Comparison of ENCODE assay signal across 9 cellular contexts in the genomic region with DNA sequence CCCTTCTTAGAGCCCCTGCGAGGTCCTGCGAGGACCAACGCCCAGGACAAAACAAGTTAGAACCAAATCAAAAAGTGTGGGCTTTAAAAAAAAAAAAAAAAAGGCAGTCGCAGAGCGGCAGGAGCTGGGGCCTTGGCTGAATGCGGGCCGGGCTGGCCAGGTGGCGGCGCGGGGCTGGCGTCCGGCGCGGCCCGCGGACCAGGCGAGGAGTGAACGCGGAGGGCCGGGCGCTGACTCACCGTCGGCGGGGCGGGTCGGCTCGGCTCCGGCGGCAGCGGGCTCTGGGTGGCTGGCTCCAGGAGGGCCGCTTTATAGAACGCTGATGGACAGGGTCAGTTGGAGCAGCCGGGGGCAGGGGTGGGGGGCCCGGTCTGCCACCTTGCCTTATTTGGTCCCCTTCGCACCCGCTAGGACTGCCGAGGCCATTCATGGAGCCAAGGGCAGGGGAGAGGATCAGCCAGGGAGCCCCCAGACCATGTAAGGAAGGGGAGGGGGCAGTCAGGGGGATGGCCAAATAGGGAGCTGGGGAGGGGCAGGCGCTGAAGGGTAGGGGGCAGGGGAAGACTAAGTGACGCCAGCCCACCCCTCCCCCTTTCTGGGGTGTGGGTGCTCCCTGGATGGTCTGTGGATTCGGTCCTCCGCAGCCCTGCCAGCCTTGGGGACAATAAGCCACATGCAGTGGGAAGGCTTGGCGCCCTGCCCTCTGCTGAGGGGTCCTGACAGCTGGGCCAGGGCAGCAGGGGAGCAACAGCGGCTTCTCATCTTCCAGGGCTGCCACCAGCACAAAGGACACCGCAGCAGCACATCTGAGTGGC. TPM values are rescaled to one million over a fixed set of nuclear protein-coding genes. Genes with fewer than 3 reads are reported as not detected.
DNase-seq lines count a peak whose midpoint lies in the region; ATAC-seq and TF ChIP-seq lines count a peak whose summit lies in the region.
"Had no signal": no experiment of that assay in that cellular context is flagged by ENCODE, and none has a peak within 500 bp of the region (broad histone marks: within the 10 kb centered on the region; RNA-seq: fewer than 3 reads in every experiment).

TSS of gene ACTC1 (minus strand) at position 283 of the 815 bp plus-strand sequence. CDS start 741 bp downstream, outside the sequence.

- 3 to 14% methylated on average over 27 to 41 of the region's 44 CpGs for WGBS in upper lobe of left lung, 2 donors

- no peak for TF ChIP-seq POLR2A in upper lobe of left lung (IDR thresholded peaks at IDR 0.05)

- TF ChIP-seq EP300 in upper lobe of left lung (IDR thresholded peaks at IDR 0.05) = no peak

- peaks cover 0 to 18% (median 8%) of the 10 kb centered on the region in 4 donors for H3K27me3 ChIP-seq in upper lobe of left lung

- H3K4me1 ChIP-seq in upper lobe of left lung = peaks cover 0 to 16% (median 1%) of the 10 kb centered on the region in 4 donors

- no peaks in the 10 kb centered on the region for H3K36me3 ChIP-seq in upper lobe of left lung

- no peak for TF ChIP-seq CTCF in upper lobe of left lung (IDR thresholded peaks at IDR 0.05)

- H3K4me3 ChIP-seq in upper lobe of left lung = peak within 1 kb of the TSS in 2 of 4 donors; percentile 2 to 10

- DNase-seq in NCI-H1092 treated with DMSO at 0.1 percent for 48 hours (lab: John Stamatoyannopoulos, UW) (peak; percentile 11), NCI-H1092 (lab: John Stamatoyannopoulos, UW) (no peak), dedifferentiated amniotic fluid mesenchymal stem cell (ENCODE audit: extremely low spot score) (peak; percentile 25), left lobe of liver (ENCODE audit: low spot score) (no peak), upper lobe of left lung (peak in 1 of 2 donors; percentile 87), NCI-H1105 (lab: John Stamatoyannopoulos, UW) (no peak), germinal center (ENCODE audit: low spot score) (no peak)
- no peak for DNase-seq in activated naive CD4-positive, alpha-beta T cell treated with Interleukin-2 at 50 U/mL for 16 hours

- H3K27ac ChIP-seq in upper lobe of left lung = no peak within 1 kb of the TSS

- ATAC-seq in left lobe of liver (peak; percentile 86), upper lobe of left lung (ENCODE audit: low FRiP score in 2 of 2) (peak; percentile 13 to 75)

- no peaks in the 10 kb centered on the region for H3K9me3 ChIP-seq in upper lobe of left lung

RNA-seq across cellular contexts. Expression of gene ACTC1, which starts in this region (rescaled TPM):
- total RNA-seq in left lobe of liver (not detected), upper lobe of left lung (not detected)
- total RNA-seq: B cell had no signal

Comparison
In these comparisons a context has a peak if more than half of its experiments do, and no peak if none do; other contexts are left out.
1. DNase-seq: peak in NCI-H1092 treated with DMSO at 0.1 percent for 48 hours (single experiment) and dedifferentiated amniotic fluid mesenchymal stem cell (single experiment); none in NCI-H1092 (single experiment), left lobe of liver (single experiment), activated naive CD4-positive, alpha-beta T cell treated with Interleukin-2 at 50 U/mL for 16 hours (single experiment), NCI-H1105 (single experiment) and germinal center (single experiment).
2. Peak in ATAC-seq in left lobe of liver; RNA of the gene not detected or under 1 TPM.
3. Peak in ATAC-seq in upper lobe of left lung; RNA of the gene not detected or under 1 TPM.